ENCODE assay signal across 1 cellular context in the genomic region with DNA sequence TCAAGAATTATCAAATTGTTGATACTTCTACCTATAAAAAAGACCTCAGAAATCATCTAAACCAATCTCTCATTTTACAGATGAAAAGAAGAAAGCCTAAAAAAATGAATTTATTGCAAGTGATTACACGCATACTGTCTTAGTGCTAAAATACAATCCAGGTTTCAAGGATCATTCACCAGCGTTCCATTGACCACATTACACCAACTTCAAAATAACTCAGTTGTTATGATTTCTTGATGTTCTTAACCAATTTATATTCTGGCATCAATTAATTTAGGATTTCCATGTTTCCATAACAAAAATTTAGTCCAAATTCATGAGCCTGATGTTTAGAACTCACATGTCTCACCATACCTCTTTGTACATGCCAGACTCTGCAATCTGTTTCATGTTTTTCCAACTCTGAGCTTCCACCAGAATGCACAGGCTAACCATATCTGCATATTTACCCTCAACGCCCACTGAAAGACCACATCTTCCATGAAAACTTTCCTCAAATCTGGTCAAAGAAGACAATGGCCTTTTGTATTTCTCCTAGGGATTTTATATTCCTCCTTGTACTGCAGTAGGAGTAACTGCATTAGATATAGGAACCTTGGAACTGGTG.
A peak's percentile ranks its signal among the peaks of the same experiment; 100 is the strongest.
TF ChIP-seq lines count a peak whose summit lies in the region.

No MANE protein-coding gene starts in this region.

TF ChIP-seq in HepG2, 621 proteins besides CTCF, POLR2A, EP300 and RAD21 (continued from another document):
- TF ChIP-seq FOXP4 (CRISPR knock-in tag; IDR thresholded peaks at IDR 0.05) (0 out of 2 replicates have a peak, but pooled peaks have one; percentile 46), EHMT2 (IDR thresholded peaks at IDR 0.05; ENCODE audit: borderline replicate concordance, low read depth, low read length) (peak; percentile 81; the same call in 1 of the 2 replicates), MED1 (CRISPR knock-in tag; IDR thresholded peaks at IDR 0.05) (peak; percentile 56), GABPA (IDR thresholded peaks at IDR 0.05; ENCODE audit: low read depth, low read length) (no peak), GABPA (CRISPR knock-in tag; IDR thresholded peaks at IDR 0.05; ENCODE audit: low read depth) (peak; percentile 9), TAF15 (IDR thresholded peaks at IDR 0.05; ENCODE audit: low read depth, low read length, poor library complexity, severe bottlenecking) (no peak), MAX (IDR thresholded peaks at IDR 0.05) (peak; percentile 14; the same call in 1 of the 2 replicates), KMT2A (CRISPR knock-in tag; IDR thresholded peaks at IDR 0.05) (no peak), HDAC1 (CRISPR knock-in tag; IDR thresholded peaks at IDR 0.05) (0 out of 2 replicates have a peak, but pooled peaks have one; percentile 4), CBX1 (IDR thresholded peaks at IDR 0.05; ENCODE audit: low read depth) (no peak), PAF1 (CRISPR knock-in tag; IDR thresholded peaks at IDR 0.05) (no peak), GFI1 (CRISPR knock-in tag; IDR thresholded peaks at IDR 0.05; ENCODE audit: borderline replicate concordance) (no peak), FOSL2 (CRISPR knock-in tag; IDR thresholded peaks at IDR 0.05) (peak; percentile 30; the same call in 1 of the 2 replicates), YY1 (IDR thresholded peaks at IDR 0.05; ENCODE audit: insufficient read depth, insufficient replicate concordance, low read depth, low read length) (peak; percentile 15), SMAD3 (CRISPR knock-in tag; IDR thresholded peaks at IDR 0.05) (0 out of 2 replicates have a peak, but pooled peaks have one; percentile 29), FOXA3 (CRISPR knock-in tag; IDR thresholded peaks at IDR 0.05) (peak; percentile 88), ZNF761 (CRISPR knock-in tag; conservative IDR thresholded peaks at IDR 0.05) (no peak), POLR2G (IDR thresholded peaks at IDR 0.05; ENCODE audit: low read depth, low read length) (peak; percentile 89), SP5 (CRISPR knock-in tag; IDR thresholded peaks at IDR 0.05; ENCODE audit: borderline replicate concordance, low read depth) (peak; percentile 53; the same call in 1 of the 2 replicates), DMAP1 (CRISPR knock-in tag; IDR thresholded peaks at IDR 0.05) (0 out of 2 replicates have a peak, but pooled peaks have one; percentile 6), SOX5 (CRISPR knock-in tag; IDR thresholded peaks at IDR 0.05; ENCODE audit: borderline replicate concordance) (peak; percentile 54; the same call in 1 of the 2 replicates), SIN3B (IDR thresholded peaks at IDR 0.05; ENCODE audit: low read length) (no peak)
- TF ChIP-seq, protein P1, sequence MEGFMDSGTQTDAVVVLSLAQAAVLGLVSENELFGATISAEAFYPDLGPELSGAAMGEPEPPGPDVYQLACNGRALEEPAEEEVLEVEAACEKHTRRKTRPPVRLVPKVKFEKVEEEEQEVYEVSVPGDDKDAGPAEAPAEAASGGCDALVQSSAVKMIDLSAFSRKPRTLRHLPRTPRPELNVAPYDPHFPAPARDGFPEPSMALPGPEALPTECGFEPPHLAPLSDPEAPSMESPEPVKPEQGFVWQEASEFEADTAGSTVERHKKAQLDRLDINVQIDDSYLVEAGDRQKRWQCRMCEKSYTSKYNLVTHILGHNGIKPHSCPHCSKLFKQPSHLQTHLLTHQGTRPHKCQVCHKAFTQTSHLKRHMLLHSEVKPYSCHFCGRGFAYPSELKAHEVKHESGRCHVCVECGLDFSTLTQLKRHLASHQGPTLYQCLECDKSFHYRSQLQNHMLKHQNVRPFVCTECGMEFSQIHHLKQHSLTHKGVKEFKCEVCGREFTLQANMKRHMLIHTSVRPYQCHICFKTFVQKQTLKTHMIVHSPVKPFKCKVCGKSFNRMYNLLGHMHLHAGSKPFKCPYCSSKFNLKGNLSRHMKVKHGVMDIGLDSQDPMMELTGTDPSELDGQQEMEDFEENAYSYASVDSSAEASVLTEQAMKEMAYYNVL (CRISPR knock-in tag; IDR thresholded peaks at IDR 0.05; ENCODE audit: borderline replicate concordance): 0 out of 2 replicates have a peak, but pooled peaks have one; percentile 69
- TF ChIP-seq, protein P2, sequence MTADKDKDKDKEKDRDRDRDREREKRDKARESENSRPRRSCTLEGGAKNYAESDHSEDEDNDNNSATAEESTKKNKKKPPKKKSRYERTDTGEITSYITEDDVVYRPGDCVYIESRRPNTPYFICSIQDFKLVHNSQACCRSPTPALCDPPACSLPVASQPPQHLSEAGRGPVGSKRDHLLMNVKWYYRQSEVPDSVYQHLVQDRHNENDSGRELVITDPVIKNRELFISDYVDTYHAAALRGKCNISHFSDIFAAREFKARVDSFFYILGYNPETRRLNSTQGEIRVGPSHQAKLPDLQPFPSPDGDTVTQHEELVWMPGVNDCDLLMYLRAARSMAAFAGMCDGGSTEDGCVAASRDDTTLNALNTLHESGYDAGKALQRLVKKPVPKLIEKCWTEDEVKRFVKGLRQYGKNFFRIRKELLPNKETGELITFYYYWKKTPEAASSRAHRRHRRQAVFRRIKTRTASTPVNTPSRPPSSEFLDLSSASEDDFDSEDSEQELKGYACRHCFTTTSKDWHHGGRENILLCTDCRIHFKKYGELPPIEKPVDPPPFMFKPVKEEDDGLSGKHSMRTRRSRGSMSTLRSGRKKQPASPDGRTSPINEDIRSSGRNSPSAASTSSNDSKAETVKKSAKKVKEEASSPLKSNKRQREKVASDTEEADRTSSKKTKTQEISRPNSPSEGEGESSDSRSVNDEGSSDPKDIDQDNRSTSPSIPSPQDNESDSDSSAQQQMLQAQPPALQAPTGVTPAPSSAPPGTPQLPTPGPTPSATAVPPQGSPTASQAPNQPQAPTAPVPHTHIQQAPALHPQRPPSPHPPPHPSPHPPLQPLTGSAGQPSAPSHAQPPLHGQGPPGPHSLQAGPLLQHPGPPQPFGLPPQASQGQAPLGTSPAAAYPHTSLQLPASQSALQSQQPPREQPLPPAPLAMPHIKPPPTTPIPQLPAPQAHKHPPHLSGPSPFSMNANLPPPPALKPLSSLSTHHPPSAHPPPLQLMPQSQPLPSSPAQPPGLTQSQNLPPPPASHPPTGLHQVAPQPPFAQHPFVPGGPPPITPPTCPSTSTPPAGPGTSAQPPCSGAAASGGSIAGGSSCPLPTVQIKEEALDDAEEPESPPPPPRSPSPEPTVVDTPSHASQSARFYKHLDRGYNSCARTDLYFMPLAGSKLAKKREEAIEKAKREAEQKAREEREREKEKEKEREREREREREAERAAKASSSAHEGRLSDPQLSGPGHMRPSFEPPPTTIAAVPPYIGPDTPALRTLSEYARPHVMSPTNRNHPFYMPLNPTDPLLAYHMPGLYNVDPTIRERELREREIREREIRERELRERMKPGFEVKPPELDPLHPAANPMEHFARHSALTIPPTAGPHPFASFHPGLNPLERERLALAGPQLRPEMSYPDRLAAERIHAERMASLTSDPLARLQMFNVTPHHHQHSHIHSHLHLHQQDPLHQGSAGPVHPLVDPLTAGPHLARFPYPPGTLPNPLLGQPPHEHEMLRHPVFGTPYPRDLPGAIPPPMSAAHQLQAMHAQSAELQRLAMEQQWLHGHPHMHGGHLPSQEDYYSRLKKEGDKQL (CRISPR knock-in tag; IDR thresholded peaks at IDR 0.05; ENCODE audit: low read depth): 0 out of 2 replicates have a peak, but pooled peaks have one; percentile 7
